In the genomic region with DNA sequence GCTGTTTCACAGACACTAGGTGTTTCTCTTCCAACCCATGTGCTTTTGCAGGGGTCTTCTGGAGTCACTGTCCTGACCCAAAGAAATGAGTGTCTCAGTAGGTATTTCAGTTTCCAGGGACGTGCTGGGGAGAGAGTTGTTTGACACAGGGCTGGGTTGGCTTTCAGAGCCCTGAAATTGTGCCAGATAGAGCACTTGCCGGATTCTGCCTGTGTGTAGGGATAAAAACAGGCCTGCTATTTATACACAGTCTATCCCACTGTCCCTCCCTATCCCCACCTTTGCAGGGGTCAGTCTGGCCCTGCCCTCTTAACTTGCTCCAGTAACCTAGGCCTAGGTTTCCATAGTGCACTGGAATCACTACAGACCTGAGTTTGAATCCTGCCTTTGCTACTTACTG, we compare ENCODE assay signal across 1 cellular context.
TF ChIP-seq lines count a peak whose summit lies in the region.

No MANE protein-coding gene starts in this region.

TF ChIP-seq in HepG2, 621 proteins besides CTCF, POLR2A, EP300 and RAD21:
- no peak for TF ChIP-seq NFKBIZ (CRISPR knock-in tag; IDR thresholded peaks at IDR 0.05)
- no peak for TF ChIP-seq ZNF550 (CRISPR knock-in tag; IDR thresholded peaks at IDR 0.05; ENCODE audit: borderline replicate concordance)
- no peak for TF ChIP-seq CEBPB (IDR thresholded peaks at IDR 0.05; ENCODE audit: borderline replicate concordance, low read depth, low read length)
- TF ChIP-seq RXRB (CRISPR knock-in tag; IDR thresholded peaks at IDR 0.05; ENCODE audit: borderline replicate concordance) = no peak
- TF ChIP-seq ETV5 (CRISPR knock-in tag; IDR thresholded peaks at IDR 0.05; ENCODE audit: borderline replicate concordance) = no peak
- TF ChIP-seq SP1 (IDR thresholded peaks at IDR 0.05) = no peak
- no peak for TF ChIP-seq SP1 (CRISPR knock-in tag; IDR thresholded peaks at IDR 0.05)
- TF ChIP-seq, protein P1, sequence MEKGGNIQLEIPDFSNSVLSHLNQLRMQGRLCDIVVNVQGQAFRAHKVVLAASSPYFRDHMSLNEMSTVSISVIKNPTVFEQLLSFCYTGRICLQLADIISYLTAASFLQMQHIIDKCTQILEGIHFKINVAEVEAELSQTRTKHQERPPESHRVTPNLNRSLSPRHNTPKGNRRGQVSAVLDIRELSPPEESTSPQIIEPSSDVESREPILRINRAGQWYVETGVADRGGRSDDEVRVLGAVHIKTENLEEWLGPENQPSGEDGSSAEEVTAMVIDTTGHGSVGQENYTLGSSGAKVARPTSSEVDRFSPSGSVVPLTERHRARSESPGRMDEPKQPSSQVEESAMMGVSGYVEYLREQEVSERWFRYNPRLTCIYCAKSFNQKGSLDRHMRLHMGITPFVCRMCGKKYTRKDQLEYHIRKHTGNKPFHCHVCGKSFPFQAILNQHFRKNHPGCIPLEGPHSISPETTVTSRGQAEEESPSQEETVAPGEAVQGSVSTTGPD (CRISPR knock-in tag; IDR thresholded peaks at IDR 0.05) = no peak
- TF ChIP-seq, protein P2, sequence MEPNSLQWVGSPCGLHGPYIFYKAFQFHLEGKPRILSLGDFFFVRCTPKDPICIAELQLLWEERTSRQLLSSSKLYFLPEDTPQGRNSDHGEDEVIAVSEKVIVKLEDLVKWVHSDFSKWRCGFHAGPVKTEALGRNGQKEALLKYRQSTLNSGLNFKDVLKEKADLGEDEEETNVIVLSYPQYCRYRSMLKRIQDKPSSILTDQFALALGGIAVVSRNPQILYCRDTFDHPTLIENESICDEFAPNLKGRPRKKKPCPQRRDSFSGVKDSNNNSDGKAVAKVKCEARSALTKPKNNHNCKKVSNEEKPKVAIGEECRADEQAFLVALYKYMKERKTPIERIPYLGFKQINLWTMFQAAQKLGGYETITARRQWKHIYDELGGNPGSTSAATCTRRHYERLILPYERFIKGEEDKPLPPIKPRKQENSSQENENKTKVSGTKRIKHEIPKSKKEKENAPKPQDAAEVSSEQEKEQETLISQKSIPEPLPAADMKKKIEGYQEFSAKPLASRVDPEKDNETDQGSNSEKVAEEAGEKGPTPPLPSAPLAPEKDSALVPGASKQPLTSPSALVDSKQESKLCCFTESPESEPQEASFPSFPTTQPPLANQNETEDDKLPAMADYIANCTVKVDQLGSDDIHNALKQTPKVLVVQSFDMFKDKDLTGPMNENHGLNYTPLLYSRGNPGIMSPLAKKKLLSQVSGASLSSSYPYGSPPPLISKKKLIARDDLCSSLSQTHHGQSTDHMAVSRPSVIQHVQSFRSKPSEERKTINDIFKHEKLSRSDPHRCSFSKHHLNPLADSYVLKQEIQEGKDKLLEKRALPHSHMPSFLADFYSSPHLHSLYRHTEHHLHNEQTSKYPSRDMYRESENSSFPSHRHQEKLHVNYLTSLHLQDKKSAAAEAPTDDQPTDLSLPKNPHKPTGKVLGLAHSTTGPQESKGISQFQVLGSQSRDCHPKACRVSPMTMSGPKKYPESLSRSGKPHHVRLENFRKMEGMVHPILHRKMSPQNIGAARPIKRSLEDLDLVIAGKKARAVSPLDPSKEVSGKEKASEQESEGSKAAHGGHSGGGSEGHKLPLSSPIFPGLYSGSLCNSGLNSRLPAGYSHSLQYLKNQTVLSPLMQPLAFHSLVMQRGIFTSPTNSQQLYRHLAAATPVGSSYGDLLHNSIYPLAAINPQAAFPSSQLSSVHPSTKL (CRISPR knock-in tag; IDR thresholded peaks at IDR 0.05) = no peak
- TF ChIP-seq, protein P3, sequence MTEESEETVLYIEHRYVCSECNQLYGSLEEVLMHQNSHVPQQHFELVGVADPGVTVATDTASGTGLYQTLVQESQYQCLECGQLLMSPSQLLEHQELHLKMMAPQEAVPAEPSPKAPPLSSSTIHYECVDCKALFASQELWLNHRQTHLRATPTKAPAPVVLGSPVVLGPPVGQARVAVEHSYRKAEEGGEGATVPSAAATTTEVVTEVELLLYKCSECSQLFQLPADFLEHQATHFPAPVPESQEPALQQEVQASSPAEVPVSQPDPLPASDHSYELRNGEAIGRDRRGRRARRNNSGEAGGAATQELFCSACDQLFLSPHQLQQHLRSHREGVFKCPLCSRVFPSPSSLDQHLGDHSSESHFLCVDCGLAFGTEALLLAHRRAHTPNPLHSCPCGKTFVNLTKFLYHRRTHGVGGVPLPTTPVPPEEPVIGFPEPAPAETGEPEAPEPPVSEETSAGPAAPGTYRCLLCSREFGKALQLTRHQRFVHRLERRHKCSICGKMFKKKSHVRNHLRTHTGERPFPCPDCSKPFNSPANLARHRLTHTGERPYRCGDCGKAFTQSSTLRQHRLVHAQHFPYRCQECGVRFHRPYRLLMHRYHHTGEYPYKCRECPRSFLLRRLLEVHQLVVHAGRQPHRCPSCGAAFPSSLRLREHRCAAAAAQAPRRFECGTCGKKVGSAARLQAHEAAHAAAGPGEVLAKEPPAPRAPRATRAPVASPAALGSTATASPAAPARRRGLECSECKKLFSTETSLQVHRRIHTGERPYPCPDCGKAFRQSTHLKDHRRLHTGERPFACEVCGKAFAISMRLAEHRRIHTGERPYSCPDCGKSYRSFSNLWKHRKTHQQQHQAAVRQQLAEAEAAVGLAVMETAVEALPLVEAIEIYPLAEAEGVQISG (CRISPR knock-in tag; IDR thresholded peaks at IDR 0.05) = no peak
- TF ChIP-seq, protein P4, sequence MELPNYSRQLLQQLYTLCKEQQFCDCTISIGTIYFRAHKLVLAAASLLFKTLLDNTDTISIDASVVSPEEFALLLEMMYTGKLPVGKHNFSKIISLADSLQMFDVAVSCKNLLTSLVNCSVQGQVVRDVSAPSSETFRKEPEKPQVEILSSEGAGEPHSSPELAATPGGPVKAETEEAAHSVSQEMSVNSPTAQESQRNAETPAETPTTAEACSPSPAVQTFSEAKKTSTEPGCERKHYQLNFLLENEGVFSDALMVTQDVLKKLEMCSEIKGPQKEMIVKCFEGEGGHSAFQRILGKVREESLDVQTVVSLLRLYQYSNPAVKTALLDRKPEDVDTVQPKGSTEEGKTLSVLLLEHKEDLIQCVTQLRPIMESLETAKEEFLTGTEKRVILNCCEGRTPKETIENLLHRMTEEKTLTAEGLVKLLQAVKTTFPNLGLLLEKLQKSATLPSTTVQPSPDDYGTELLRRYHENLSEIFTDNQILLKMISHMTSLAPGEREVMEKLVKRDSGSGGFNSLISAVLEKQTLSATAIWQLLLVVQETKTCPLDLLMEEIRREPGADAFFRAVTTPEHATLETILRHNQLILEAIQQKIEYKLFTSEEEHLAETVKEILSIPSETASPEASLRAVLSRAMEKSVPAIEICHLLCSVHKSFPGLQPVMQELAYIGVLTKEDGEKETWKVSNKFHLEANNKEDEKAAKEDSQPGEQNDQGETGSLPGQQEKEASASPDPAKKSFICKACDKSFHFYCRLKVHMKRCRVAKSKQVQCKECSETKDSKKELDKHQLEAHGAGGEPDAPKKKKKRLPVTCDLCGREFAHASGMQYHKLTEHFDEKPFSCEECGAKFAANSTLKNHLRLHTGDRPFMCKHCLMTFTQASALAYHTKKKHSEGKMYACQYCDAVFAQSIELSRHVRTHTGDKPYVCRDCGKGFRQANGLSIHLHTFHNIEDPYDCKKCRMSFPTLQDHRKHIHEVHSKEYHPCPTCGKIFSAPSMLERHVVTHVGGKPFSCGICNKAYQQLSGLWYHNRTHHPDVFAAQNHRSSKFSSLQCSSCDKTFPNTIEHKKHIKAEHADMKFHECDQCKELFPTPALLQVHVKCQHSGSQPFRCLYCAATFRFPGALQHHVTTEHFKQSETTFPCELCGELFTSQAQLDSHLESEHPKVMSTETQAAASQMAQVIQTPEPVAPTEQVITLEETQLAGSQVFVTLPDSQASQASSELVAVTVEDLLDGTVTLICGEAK (IDR thresholded peaks at IDR 0.05) = no peak
- TF ChIP-seq, protein P4 (CRISPR knock-in tag; IDR thresholded peaks at IDR 0.05) = no peak
- TF ChIP-seq ZNF256 (CRISPR knock-in tag; conservative IDR thresholded peaks at IDR 0.05) = no peak
- no peak for TF ChIP-seq RAD51 (IDR thresholded peaks at IDR 0.05; ENCODE audit: borderline replicate concordance)
- TF ChIP-seq NBN (conservative IDR thresholded peaks at IDR 0.05) = no peak
- TF ChIP-seq, protein P5, sequence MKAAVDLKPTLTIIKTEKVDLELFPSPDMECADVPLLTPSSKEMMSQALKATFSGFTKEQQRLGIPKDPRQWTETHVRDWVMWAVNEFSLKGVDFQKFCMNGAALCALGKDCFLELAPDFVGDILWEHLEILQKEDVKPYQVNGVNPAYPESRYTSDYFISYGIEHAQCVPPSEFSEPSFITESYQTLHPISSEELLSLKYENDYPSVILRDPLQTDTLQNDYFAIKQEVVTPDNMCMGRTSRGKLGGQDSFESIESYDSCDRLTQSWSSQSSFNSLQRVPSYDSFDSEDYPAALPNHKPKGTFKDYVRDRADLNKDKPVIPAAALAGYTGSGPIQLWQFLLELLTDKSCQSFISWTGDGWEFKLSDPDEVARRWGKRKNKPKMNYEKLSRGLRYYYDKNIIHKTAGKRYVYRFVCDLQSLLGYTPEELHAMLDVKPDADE (CRISPR knock-in tag; IDR thresholded peaks at IDR 0.05) = no peak
